ENCODE assay signal across 23 cellular contexts in the genomic region with DNA sequence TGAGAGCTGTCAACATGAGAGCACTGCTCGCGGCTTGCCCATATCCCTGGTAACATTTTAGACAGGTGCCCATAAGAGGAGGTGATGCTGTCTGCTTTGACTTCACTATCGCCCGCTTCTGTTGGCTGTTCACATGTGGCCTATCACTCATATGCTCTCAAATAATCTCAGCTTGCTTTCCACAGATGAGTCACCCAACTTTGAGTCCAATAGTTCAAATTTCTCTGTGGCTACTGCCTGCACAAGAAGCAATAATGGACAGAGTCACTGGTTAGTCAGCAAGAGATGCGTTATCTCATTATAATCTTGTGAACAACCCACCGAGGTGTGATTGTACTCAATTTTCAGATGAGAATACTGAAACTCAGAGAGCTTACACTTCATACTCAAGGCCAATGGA.
"Had no signal": no experiment of that assay in that cellular context is flagged by ENCODE, and none has a peak within 500 bp of the region (broad histone marks: within the 10 kb centered on the region; RNA-seq: fewer than 3 reads in every experiment).

No MANE protein-coding gene starts in this region.

- FAIRE-seq: keratinocyte had no signal

- H3K27ac ChIP-seq: adrenal gland, ascending aorta, coronary artery, esophagus squamous epithelium, gastroesophageal sphincter, heart left ventricle, lower lobe of right lung, neural progenitor cell, sigmoid colon, transverse colon, uterus had no signal

- ATAC-seq: activated naive CD4-positive, alpha-beta T cell treated with anti-CD3 and anti-CD28 coated beads, Interleukin-2, amount 50 U/mL, for 72 hours; gastroesophageal sphincter; heart left ventricle; left lobe of liver; lower lobe of right lung; naive thymus-derived CD8-positive, alpha-beta T cell; stimulated activated naive B cell treated with anti-CD40 and anti-IgM and Interleukin-4, amounts not matched to agents 10 μg/mL and 1 μg/mL and 100 μg/mL, for 72 hours had no signal

- H3K9ac ChIP-seq: neural progenitor cell had no signal

- H3K4me1 ChIP-seq: adrenal gland, ascending aorta, esophagus squamous epithelium, gastroesophageal sphincter, heart left ventricle, lower lobe of right lung, neural progenitor cell, sigmoid colon, transverse colon, uterus had no signal

- H3K9me3 ChIP-seq: adrenal gland, ascending aorta, gastroesophageal sphincter, heart left ventricle, lower lobe of right lung, transverse colon, uterus had no signal

- H3K27me3 ChIP-seq: adrenal gland, ascending aorta, esophagus squamous epithelium, gastroesophageal sphincter, heart left ventricle, neural progenitor cell, sigmoid colon, transverse colon, uterus had no signal

- H3K36me3 ChIP-seq: adrenal gland, ascending aorta, esophagus squamous epithelium, gastroesophageal sphincter, heart left ventricle, lower lobe of right lung, neural progenitor cell, sigmoid colon, transverse colon, uterus had no signal

- H3K4me2 ChIP-seq: neural progenitor cell, smooth muscle cell had no signal

- H2AFZ ChIP-seq: neural progenitor cell had no signal

- H3K4me3 ChIP-seq: adrenal gland, ascending aorta, coronary artery, esophagus squamous epithelium, gastroesophageal sphincter, heart left ventricle, lower lobe of right lung, neural progenitor cell, sigmoid colon, smooth muscle cell, transverse colon, uterus had no signal

- DNase-seq: activated T-cell treated with anti-CD3 and anti-CD28 coated beads, Interleukin-2, amount 50 U/mL, for 1 hour; adrenal gland; cerebellar nuclear complex; endodermal cell; esophagus squamous epithelium; heart left ventricle; lower lobe of right lung; naive thymus-derived CD8-positive, alpha-beta T cell; posterior cingulate gyrus; sigmoid colon; stimulated activated CD4-positive, alpha-beta T cell treated with anti-CD3 and anti-CD28 coated beads, Interleukin-15, amount 100 ng/mL, for 24 hours; stimulated activated CD8-positive, alpha-beta memory T cell treated with anti-CD3 and anti-CD28 coated beads, Interleukin-4, amount 100 ng/mL, for 48 hours; stimulated activated naive B cell treated with anti-CD40 and anti-IgM and Interleukin-4, amounts not matched to agents 10 μg/mL and 1 μg/mL and 100 μg/mL, for 72 hours; transverse colon; uterus had no signal
